ENCODE assay signal across 1 cellular context in the genomic region with DNA sequence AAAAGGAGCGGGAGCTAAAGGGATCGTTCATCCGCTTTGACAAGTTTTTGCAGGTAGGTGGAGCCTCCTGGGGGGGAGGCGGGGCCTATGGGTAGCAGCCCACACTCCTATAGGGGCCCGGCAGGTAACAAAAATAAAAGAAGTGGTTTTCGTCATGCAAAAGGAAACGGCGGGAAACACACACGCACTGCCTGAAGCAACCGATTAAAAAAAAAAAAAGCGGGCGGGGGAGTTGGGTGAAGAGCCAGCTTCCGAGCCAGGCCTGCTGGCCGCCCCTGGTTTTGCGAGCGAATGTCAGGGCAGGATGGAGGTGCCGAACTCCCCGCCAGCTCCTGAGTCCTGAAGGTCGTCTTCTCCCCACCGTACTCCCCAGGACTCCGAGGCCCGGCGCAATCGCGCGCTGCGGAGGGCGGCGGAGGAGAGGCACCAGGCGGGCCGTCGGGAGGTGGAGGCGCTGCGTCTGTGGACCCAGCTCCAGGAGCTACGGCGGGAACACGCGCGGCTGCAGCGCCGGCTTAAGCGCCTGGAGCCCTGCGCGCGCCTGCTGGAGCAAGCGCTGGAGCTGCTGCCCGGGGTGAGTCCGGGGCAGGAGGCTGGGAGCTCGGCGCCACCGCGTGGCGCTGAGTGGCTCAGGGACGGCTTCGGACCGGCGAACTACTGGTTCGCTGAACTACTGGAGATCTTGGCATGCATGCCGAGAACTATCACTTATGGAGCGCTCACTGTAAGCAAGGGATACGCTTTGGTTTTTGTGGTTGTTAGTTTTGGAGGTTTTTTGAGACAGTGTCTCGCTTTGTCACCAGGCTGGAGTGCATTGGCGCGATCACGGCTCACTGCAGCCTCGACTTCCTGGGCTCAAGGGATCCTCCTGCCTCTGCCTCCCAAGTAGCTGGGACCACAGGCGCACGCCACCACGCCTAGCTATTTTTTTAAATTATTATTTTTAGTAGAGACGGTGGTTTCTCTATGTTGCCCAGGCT.
TF ChIP-seq lines count a peak whose summit lies in the region.

No MANE protein-coding gene starts in this region.

TF ChIP-seq in K562, 482 proteins besides CTCF, POLR2A, EP300 and RAD21 (continued from another document and continues in another):
- TF ChIP-seq, protein P1, sequence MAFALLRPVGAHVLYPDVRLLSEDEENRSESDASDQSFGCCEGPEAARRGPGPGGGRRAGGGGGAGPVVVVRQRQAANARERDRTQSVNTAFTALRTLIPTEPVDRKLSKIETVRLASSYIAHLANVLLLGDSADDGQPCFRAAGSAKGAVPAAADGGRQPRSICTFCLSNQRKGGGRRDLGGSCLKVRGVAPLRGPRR (CRISPR knock-in tag; IDR thresholded peaks at IDR 0.05): no peak
- TF ChIP-seq ZNF224 (CRISPR knock-in tag; IDR thresholded peaks at IDR 0.05) (peak; percentile 93), RNF219 (CRISPR knock-in tag; IDR thresholded peaks at IDR 0.05) (no peak), ZNF436 (CRISPR knock-in tag; IDR thresholded peaks at IDR 0.05) (no peak), CBX2 (IDR thresholded peaks at IDR 0.05; ENCODE audit: insufficient read depth, low read length, poor library complexity, severe bottlenecking) (no peak), PREB (CRISPR knock-in tag; IDR thresholded peaks at IDR 0.05) (no peak), RNF2 (IDR thresholded peaks at IDR 0.05) (0 out of 2 replicates have a peak, but pooled peaks have one; percentile 24), CBX5 (IDR thresholded peaks at IDR 0.05; ENCODE audit: borderline replicate concordance, low read depth) (no peak), PRMT5 (CRISPR knock-in tag; IDR thresholded peaks at IDR 0.05) (no peak), ARID1B (IDR thresholded peaks at IDR 0.05) (no peak), NR2C2 (CRISPR knock-in tag; IDR thresholded peaks at IDR 0.05) (0 out of 2 replicates have a peak, but pooled peaks have one; percentile 37), NR2C2 (tag; IDR thresholded peaks at IDR 0.05) (no peak), FOXO4 (CRISPR knock-in tag; IDR thresholded peaks at IDR 0.05) (no peak), ZNF668 (CRISPR knock-in tag; IDR thresholded peaks at IDR 0.05) (no peak), HDAC1 (IDR thresholded peaks at IDR 0.05) (peak in 1 of 2 experiments; percentile 68; a peak in 2 of 4 replicates), FIP1L1 (IDR thresholded peaks at IDR 0.05; ENCODE audit: low read depth, low read length, poor library complexity, severe bottlenecking) (peak; percentile 74), E2F5 (CRISPR knock-in tag; IDR thresholded peaks at IDR 0.05) (peak; percentile 85), ZNF407 (IDR thresholded peaks at IDR 0.05; ENCODE audit: low read depth) (no peak), ZNF263 (CRISPR knock-in tag; IDR thresholded peaks at IDR 0.05; ENCODE audit: borderline replicate concordance) (peak; percentile 74), TAL1 (IDR thresholded peaks at IDR 0.05) (no peak), ZBED1 (IDR thresholded peaks at IDR 0.05) (no peak), FOXJ3 (CRISPR knock-in tag; IDR thresholded peaks at IDR 0.05) (no peak)
- TF ChIP-seq, protein P2, sequence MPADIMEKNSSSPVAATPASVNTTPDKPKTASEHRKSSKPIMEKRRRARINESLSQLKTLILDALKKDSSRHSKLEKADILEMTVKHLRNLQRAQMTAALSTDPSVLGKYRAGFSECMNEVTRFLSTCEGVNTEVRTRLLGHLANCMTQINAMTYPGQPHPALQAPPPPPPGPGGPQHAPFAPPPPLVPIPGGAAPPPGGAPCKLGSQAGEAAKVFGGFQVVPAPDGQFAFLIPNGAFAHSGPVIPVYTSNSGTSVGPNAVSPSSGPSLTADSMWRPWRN (IDR thresholded peaks at IDR 0.05; ENCODE audit: low read depth): no peak
- TF ChIP-seq, protein P3, sequence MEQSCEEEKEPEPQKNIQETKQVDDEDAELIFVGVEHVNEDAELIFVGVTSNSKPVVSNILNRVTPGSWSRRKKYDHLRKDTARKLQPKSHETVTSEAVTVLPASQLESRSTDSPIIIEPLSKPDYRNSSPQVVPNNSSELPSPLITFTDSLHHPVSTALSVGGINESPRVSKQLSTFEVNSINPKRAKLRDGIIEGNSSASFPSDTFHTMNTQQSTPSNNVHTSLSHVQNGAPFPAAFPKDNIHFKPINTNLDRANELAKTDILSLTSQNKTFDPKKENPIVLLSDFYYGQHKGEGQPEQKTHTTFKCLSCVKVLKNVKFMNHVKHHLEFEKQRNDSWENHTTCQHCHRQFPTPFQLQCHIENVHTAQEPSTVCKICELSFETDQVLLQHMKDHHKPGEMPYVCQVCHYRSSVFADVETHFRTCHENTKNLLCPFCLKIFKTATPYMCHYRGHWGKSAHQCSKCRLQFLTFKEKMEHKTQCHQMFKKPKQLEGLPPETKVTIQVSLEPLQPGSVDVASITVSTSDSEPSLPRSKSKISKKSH (CRISPR knock-in tag; IDR thresholded peaks at IDR 0.05): no peak
- TF ChIP-seq, protein P4, sequence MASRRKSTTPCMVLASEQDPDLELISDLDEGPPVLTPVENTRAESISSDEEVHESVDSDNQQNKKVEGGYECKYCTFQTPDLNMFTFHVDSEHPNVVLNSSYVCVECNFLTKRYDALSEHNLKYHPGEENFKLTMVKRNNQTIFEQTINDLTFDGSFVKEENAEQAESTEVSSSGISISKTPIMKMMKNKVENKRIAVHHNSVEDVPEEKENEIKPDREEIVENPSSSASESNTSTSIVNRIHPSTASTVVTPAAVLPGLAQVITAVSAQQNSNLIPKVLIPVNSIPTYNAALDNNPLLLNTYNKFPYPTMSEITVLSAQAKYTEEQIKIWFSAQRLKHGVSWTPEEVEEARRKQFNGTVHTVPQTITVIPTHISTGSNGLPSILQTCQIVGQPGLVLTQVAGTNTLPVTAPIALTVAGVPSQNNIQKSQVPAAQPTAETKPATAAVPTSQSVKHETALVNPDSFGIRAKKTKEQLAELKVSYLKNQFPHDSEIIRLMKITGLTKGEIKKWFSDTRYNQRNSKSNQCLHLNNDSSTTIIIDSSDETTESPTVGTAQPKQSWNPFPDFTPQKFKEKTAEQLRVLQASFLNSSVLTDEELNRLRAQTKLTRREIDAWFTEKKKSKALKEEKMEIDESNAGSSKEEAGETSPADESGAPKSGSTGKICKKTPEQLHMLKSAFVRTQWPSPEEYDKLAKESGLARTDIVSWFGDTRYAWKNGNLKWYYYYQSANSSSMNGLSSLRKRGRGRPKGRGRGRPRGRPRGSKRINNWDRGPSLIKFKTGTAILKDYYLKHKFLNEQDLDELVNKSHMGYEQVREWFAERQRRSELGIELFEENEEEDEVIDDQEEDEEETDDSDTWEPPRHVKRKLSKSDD (conservative IDR thresholded peaks at IDR 0.05; ENCODE audit: low read length): no peak
